ENCODE assay signal across 2 cellular contexts in genomic region chr14:30223966-30224365, GRCh38.
TF ChIP-seq lines count a peak whose summit lies in the region.

No MANE protein-coding gene starts in this region.

TF ChIP-seq in HepG2, 621 proteins besides CTCF, POLR2A, EP300 and RAD21 (continued from another document):
- TF ChIP-seq RFX5 (IDR thresholded peaks at IDR 0.05; ENCODE audit: low read depth, low read length) = no peak
- TF ChIP-seq, protein P1, sequence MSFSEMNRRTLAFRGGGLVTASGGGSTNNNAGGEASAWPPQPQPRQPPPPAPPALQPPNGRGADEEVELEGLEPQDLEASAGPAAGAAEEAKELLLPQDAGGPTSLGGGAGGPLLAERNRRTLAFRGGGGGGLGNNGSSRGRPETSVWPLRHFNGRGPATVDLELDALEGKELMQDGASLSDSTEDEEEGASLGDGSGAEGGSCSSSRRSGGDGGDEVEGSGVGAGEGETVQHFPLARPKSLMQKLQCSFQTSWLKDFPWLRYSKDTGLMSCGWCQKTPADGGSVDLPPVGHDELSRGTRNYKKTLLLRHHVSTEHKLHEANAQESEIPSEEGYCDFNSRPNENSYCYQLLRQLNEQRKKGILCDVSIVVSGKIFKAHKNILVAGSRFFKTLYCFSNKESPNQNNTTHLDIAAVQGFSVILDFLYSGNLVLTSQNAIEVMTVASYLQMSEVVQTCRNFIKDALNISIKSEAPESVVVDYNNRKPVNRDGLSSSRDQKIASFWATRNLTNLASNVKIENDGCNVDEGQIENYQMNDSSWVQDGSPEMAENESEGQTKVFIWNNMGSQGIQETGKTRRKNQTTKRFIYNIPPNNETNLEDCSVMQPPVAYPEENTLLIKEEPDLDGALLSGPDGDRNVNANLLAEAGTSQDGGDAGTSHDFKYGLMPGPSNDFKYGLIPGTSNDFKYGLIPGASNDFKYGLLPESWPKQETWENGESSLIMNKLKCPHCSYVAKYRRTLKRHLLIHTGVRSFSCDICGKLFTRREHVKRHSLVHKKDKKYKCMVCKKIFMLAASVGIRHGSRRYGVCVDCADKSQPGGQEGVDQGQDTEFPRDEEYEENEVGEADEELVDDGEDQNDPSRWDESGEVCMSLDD (CRISPR knock-in tag; IDR thresholded peaks at IDR 0.05; ENCODE audit: borderline replicate concordance) = no peak
- no peak for TF ChIP-seq GTF2F1 (IDR thresholded peaks at IDR 0.05; ENCODE audit: low read length)
- no peak for TF ChIP-seq ZNF563 (CRISPR knock-in tag; IDR thresholded peaks at IDR 0.05)
- no peak for TF ChIP-seq ZNF773 (CRISPR knock-in tag; IDR thresholded peaks at IDR 0.05; ENCODE audit: borderline replicate concordance)
- no peak for TF ChIP-seq CHD2 (IDR thresholded peaks at IDR 0.05; ENCODE audit: low read depth, low read length)
- TF ChIP-seq BHLHE40 (IDR thresholded peaks at IDR 0.05; ENCODE audit: low read length) = no peak
- TF ChIP-seq ZNF761 (CRISPR knock-in tag; conservative IDR thresholded peaks at IDR 0.05) = no peak
- no peak for TF ChIP-seq DMTF1 (CRISPR knock-in tag; IDR thresholded peaks at IDR 0.05)

TF ChIP-seq in endothelial cell of umbilical vein, 7 proteins besides CTCF, POLR2A, EP300 and RAD21 (continued from another document):
- TF ChIP-seq MAX (IDR thresholded peaks at IDR 0.05; ENCODE audit: insufficient read depth, insufficient read length) (no peak), GATA2 (IDR thresholded peaks at IDR 0.05; ENCODE audit: insufficient read depth, insufficient read length, low read depth, low read length) (no peak), POLR2AphosphoS5 (IDR thresholded peaks at IDR 0.05; ENCODE audit: insufficient read depth, low read depth, low read length) (no peak), MYC (IDR thresholded peaks at IDR 0.05; ENCODE audit: low read depth, low read length) (no peak), FOS (IDR thresholded peaks at IDR 0.05; ENCODE audit: borderline replicate concordance, insufficient read depth, low read length) (no peak), EZH2 (IDR thresholded peaks at IDR 0.05; ENCODE audit: borderline replicate concordance, low read depth, low read length, severe bottlenecking) (no peak)
